15 cellular contexts compared by ENCODE assay signal in genomic region chr13:37442996-37443395, GRCh38.
"Had no signal": no experiment of that assay in that cellular context is flagged by ENCODE, and none has a peak within 500 bp of the region (broad histone marks: within the 10 kb centered on the region; RNA-seq: fewer than 3 reads in every experiment).

No MANE protein-coding gene starts in this region.

- H3K27ac Mint-ChIP-seq: activated CD4-positive, alpha-beta T cell treated with anti-CD3 and anti-CD28 coated beads, Interleukin-2, amount 10 ng/mL, durations not matched to agents 7 days and 5 days; activated naive CD8-positive, alpha-beta T cell treated with anti-CD3 and anti-CD28 coated beads for 36 hours; naive B cell; T-helper 2 cell treated with Interferon-gamma antibody and Interleukin-4, amounts not matched to agents 5 μg/mL and 100 μg/mL, for 36 hours had no signal

- DNase-seq: activated CD4-positive, alpha-beta T cell treated with anti-CD3 and anti-CD28 coated beads, Interleukin-2, amount 10 ng/mL, durations not matched to agents 7 days and 5 days; activated CD8-positive, alpha-beta memory T cell treated with anti-CD3 and anti-CD28 coated beads for 24 hours; activated gamma-delta T cell treated with Interleukin-2 at 50 U/mL for 16 hours; activated naive CD8-positive, alpha-beta T cell treated with anti-CD3 and anti-CD28 coated beads for 36 hours; aorta; colonic mucosa; effector CD4-positive, alpha-beta T cell; naive B cell; small intestine; stimulated activated CD4-positive, alpha-beta T cell treated with anti-CD3 and anti-CD28 coated beads, Interleukin-4, amount 100 ng/mL, for 4 hours; stimulated activated CD8-positive, alpha-beta memory T cell treated with anti-CD3 and anti-CD28 coated beads, Interleukin-4, amount 100 ng/mL, for 48 hours; stimulated activated naive CD4-positive, alpha-beta T cell treated with Interleukin-2 at 50 U/mL for 16 hours had no signal

- H3K27ac ChIP-seq: colonic mucosa, parathyroid adenoma had no signal

- H3K79me2 ChIP-seq: parathyroid adenoma had no signal

- H3K9me3 ChIP-seq: colonic mucosa had no signal

- H3K36me3 ChIP-seq: colonic mucosa had no signal

- H3K4me3 ChIP-seq: colonic mucosa had no signal

- H3K9ac ChIP-seq: parathyroid adenoma had no signal

- H3K4me1 Mint-ChIP-seq: activated CD4-positive, alpha-beta T cell treated with anti-CD3 and anti-CD28 coated beads, Interleukin-2, amount 10 ng/mL, durations not matched to agents 7 days and 5 days; activated naive CD8-positive, alpha-beta T cell treated with anti-CD3 and anti-CD28 coated beads for 36 hours; naive B cell had no signal

- H3K27me3 Mint-ChIP-seq: activated CD4-positive, alpha-beta T cell treated with anti-CD3 and anti-CD28 coated beads, Interleukin-2, amount 10 ng/mL, durations not matched to agents 7 days and 5 days; activated naive CD8-positive, alpha-beta T cell treated with anti-CD3 and anti-CD28 coated beads for 36 hours; naive B cell had no signal

- H3K4me1 ChIP-seq: colonic mucosa, parathyroid adenoma had no signal

- H3K27me3 ChIP-seq: colonic mucosa had no signal

- ATAC-seq: left lobe of liver had no signal

- H3K4me3 Mint-ChIP-seq: activated CD4-positive, alpha-beta T cell treated with anti-CD3 and anti-CD28 coated beads, Interleukin-2, amount 10 ng/mL, durations not matched to agents 7 days and 5 days; activated naive CD8-positive, alpha-beta T cell treated with anti-CD3 and anti-CD28 coated beads for 36 hours; naive B cell; T-helper 2 cell treated with Interferon-gamma antibody and Interleukin-4, amounts not matched to agents 5 μg/mL and 100 μg/mL, for 36 hours had no signal

- FAIRE-seq: small intestine had no signal

- H3K36me3 Mint-ChIP-seq: activated naive CD8-positive, alpha-beta T cell treated with anti-CD3 and anti-CD28 coated beads for 36 hours; naive B cell had no signal

- H2AFZ ChIP-seq: parathyroid adenoma had no signal
